9 cellular contexts compared by ENCODE assay signal in genomic region chr9:95724253-95724991, GRCh38.
A peak's percentile ranks its signal among the peaks of the same experiment; 100 is the strongest.
DNase-seq lines count a peak whose midpoint lies in the region; ATAC-seq and TF ChIP-seq lines count a peak whose summit lies in the region.
"Had no signal": no experiment of that assay in that cellular context is flagged by ENCODE, and none has a peak within 500 bp of the region (broad histone marks: within the 10 kb centered on the region; RNA-seq: fewer than 3 reads in every experiment).

No MANE protein-coding gene starts in this region.

- POLR2A ChIA-PET in activated CD4-positive, alpha-beta T cell treated with anti-CD3 and anti-CD28 coated beads for 36 hours (lab: Charles Lee): interaction anchor here (0.6 kb wide), 1 partner anchor 12 kb away, joined by 3 read pairs; no protein-coding TSS in a partner anchor

- peak overlapping the region; percentile 44 for H3K27ac Mint-ChIP-seq in activated CD4-positive, alpha-beta T cell treated with anti-CD3 and anti-CD28 coated beads for 36 hours

- CTCF ChIA-PET in activated CD4-positive, alpha-beta T cell treated with anti-CD3 and anti-CD28 coated beads for 36 hours (lab: Charles Lee): interaction anchor here (0.7 kb wide), 1 partner anchor 493 kb away, joined by 3 read pairs; no protein-coding TSS in a partner anchor

- peaks cover 6% of the 10 kb centered on the region for H3K27me3 Mint-ChIP-seq in activated CD4-positive, alpha-beta T cell treated with anti-CD3 and anti-CD28 coated beads for 36 hours

- peaks cover 28% of the 10 kb centered on the region for H3K4me1 ChIP-seq in mucosa of descending colon (ENCODE audit: low read depth)

- peaks cover 12% of the 10 kb centered on the region for H3K9me3 Mint-ChIP-seq in activated CD4-positive, alpha-beta T cell treated with anti-CD3 and anti-CD28 coated beads for 36 hours (ENCODE audit: low read depth)

- no peaks in the 10 kb centered on the region for H3K36me3 ChIP-seq in mucosa of descending colon (ENCODE audit: low read depth)

- H3K4me3 Mint-ChIP-seq in activated CD4-positive, alpha-beta T cell treated with anti-CD3 and anti-CD28 coated beads for 36 hours: peak overlapping the region; percentile 19

- H3K4me1 Mint-ChIP-seq in activated CD4-positive, alpha-beta T cell treated with anti-CD3 and anti-CD28 coated beads for 36 hours: peaks cover 37% of the 10 kb centered on the region

- H3K36me3 Mint-ChIP-seq in activated CD4-positive, alpha-beta T cell treated with anti-CD3 and anti-CD28 coated beads for 36 hours (ENCODE audit: low read depth): peaks cover 5% of the 10 kb centered on the region

- intact Hi-C loops in activated CD4-positive, alpha-beta T cell treated with anti-CD3 and anti-CD28 coated beads for 36 hours (cut with DNase I, micrococcal nuclease): loop anchor here (1.0 to 10.0 kb wide), 12 partner anchors 26 to 760 kb away; partner anchors contain the start of gene ERCC6L2 (in 1 of the 2)
- intact Hi-C loops in mucosa of descending colon (cut with DNase I, micrococcal nuclease): no loop called here

- DNase-seq in GM19240 (ENCODE audit: insufficient read length, low spot score): peak; percentile 74
- peak; percentile 84 for DNase-seq in activated CD4-positive, alpha-beta T cell treated with anti-CD3 and anti-CD28 coated beads for 36 hours
- peak in 1 of 3 donors; percentile 51 for DNase-seq in mucosa of descending colon
- DNase-seq in NCI-H82 treated with DMSO at 0.1 percent for 48 hours (lab: John Stamatoyannopoulos, UW; ENCODE audit: unreplicated experiment): no peak
- DNase-seq in NCI-H69 (lab: John Stamatoyannopoulos, UW): no peak
- DNase-seq in COR-L47 (lab: John Stamatoyannopoulos, UW): no peak
- no peak for DNase-seq in DMS79 (lab: John Stamatoyannopoulos, UW)
- DNase-seq: IMR-90 had no signal

- no peaks in the 10 kb centered on the region for H3K9me3 ChIP-seq in mucosa of descending colon

- no peak overlapping the region for H3K4me3 ChIP-seq in mucosa of descending colon

- no peak for TF ChIP-seq CTCF in mucosa of descending colon (IDR thresholded peaks at IDR 0.05)

- peak; percentile 95 for ATAC-seq in HG03159 (IDR thresholded peaks at IDR 0.05; ENCODE audit: unreplicated experiment)
- peak; percentile 87 for ATAC-seq in activated CD4-positive, alpha-beta T cell treated with anti-CD3 and anti-CD28 coated beads for 36 hours
- peak; percentile 65 for ATAC-seq in mucosa of descending colon

Comparison
In these comparisons a context has a peak if more than half of its experiments do, and no peak if none do; other contexts are left out.
1. DNase-seq: peak in GM19240 (single experiment) and activated CD4-positive, alpha-beta T cell treated with anti-CD3 and anti-CD28 coated beads for 36 hours (single experiment); none in NCI-H82 treated with DMSO at 0.1 percent for 48 hours (single experiment), NCI-H69 (single experiment), COR-L47 (single experiment) and DMS79 (single experiment).
2. intact Hi-C loops: an anchor here in activated CD4-positive, alpha-beta T cell treated with anti-CD3 and anti-CD28 coated beads for 36 hours (1.0 to 10.0 kb wide); none called in mucosa of descending colon.
3. Peak in every context shown above with its lines, with median percentiles within 50 percentile points of each other: ATAC-seq.